ENCODE assay signal across 8 cellular contexts in the genomic region with DNA sequence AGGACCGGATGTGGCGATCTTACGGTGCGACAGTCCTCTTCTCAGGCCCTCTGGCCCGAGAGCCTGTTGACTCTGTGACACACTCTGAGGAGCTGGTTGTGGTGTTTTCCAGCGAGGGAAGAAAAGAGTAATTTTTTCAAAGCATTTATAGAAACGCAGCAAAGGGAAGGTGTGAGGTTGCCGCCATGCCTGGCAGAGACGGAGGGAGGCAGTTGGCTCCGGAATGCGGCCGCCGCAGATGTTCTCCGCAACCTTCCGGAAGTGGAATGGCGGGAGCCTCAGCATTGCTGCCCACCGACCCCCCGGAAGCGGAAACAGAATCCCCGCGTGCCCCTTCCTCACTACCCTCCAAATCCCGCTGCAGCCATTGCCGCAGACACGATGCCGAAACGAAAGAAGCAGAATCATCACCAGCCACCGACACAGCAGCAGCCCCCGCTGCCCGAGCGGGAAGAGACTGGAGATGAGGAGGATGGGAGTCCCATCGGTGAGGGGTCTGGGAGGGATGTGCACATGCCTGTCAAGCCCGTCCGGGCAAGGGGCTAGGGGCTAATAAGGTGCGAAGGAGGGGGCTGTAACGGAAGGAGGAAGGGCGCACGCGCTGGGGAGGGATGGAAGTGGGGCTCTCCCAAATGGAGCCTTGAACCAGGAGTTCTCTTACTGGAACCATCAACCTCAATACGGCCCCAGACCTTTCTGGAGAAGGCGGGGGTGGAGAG. TPM values are rescaled to one million over a fixed set of nuclear protein-coding genes. Genes with fewer than 3 reads are reported as not detected.
DNase-seq lines count a peak whose midpoint lies in the region; ATAC-seq, FAIRE-seq and TF ChIP-seq lines count a peak whose summit lies in the region.

PRR3 (plus strand) TSS at position 332 of the 719 bp plus-strand sequence; CDS start at position 382, 50 bp downstream.

- ATAC-seq in HG02623 (IDR thresholded peaks at IDR 0.05; ENCODE audit: unreplicated experiment) (peak; percentile 51), heart left ventricle (peak; percentile 83 to 88 (median 86))

- FAIRE-seq in urothelium cell line (lab: Jason Lieb, UNC) = peak; percentile 50

- peaks cover 49% of the 10 kb centered on the region for H3K79me2 ChIP-seq in SU-DHL-6 (ENCODE audit: insufficient read depth, low read length)

- H3K4me3 ChIP-seq in GM12875 (ENCODE audit: low read depth, low read length) (peak within 1 kb of the TSS; percentile 75), SU-DHL-6 (ENCODE audit: insufficient read depth, low read length, poor library complexity, severe bottlenecking) (peak within 1 kb of the TSS; percentile 81), heart left ventricle (peak within 1 kb of the TSS; percentile 73 to 99 (median 90))

- H3K27ac ChIP-seq in SU-DHL-6 (ENCODE audit: low read depth, low read length) (peak within 1 kb of the TSS; percentile 82), heart left ventricle (peak within 1 kb of the TSS; percentile 95 to 99 (median 98))

- no peak for TF ChIP-seq CTCF in GM12875 (IDR thresholded peaks at IDR 0.05; ENCODE audit: borderline replicate concordance, insufficient read depth, low read depth, low read length)
- no peak for TF ChIP-seq CTCF in SU-DHL-6 (IDR thresholded peaks at IDR 0.05; ENCODE audit: insufficient read depth, low read length, poor library complexity, severe bottlenecking)
- TF ChIP-seq CTCF in heart left ventricle (IDR thresholded peaks at IDR 0.05) = peak in 1 of 12 donors; percentile 11

- DNase-seq in NCI-H1105 (lab: John Stamatoyannopoulos, UW) (peak; percentile 85), heart left ventricle (peak; percentile 83 to 88 (median 87)), posterior vena cava (ENCODE audit: low spot score) (peak; percentile 94), urothelium cell line (ENCODE audit: low spot score) (peak; percentile 92)
- peak; percentile 77 for DNase-seq in activated naive CD8-positive, alpha-beta T cell treated with anti-CD3 and anti-CD28 coated beads, Interleukin-2, amount 50 U/mL, for 16 hours (ENCODE audit: low read depth, low spot score)

- peaks cover 3% of the 10 kb centered on the region; the same call in 1 of the 2 replicates for H4K20me1 ChIP-seq in SU-DHL-6 (ENCODE audit: low read depth, low read length)

- no peaks in the 10 kb centered on the region for H3K9me2 ChIP-seq in SU-DHL-6 (replicated peaks; ENCODE audit: insufficient read depth, low read length)

- H3K9me3 ChIP-seq in SU-DHL-6 (ENCODE audit: insufficient read depth, low read length) (no peaks in the 10 kb centered on the region), heart left ventricle (no peaks in the 10 kb centered on the region)

- WGBS in heart left ventricle, 4 donors = 0% methylated on average over 40 of the region's 40 CpGs

- peak within 1 kb of the TSS; percentile 69 for H3K4me2 ChIP-seq in SU-DHL-6 (ENCODE audit: low read depth, low read length, poor library complexity, severe bottlenecking)

- no peaks in the 10 kb centered on the region for H3K27me3 ChIP-seq in SU-DHL-6 (ENCODE audit: low read length)
- no peaks in the 10 kb centered on the region for H3K27me3 ChIP-seq in heart left ventricle

- peaks cover 13% of the 10 kb centered on the region; the same call in 1 of the 2 replicates for H3F3A ChIP-seq in SU-DHL-6 (ENCODE audit: insufficient read depth)

- intact Hi-C loops in heart left ventricle (cut with DNase I) = loop anchor here in 5 of 10 donors (1.0 to 10.0 kb wide), 8 partner anchors 14 to 168 kb away; partner anchors contain the start of genes ABCF1 (in 3 of the 5), MRPS18B (in 2 of the 5), PPP1R10 (in 2 of the 5) and TUBB (in 2 of the 5)
- intact Hi-C loops in posterior vena cava (cut with DNase I) = no loop called here

- H3K9ac ChIP-seq in SU-DHL-6 (ENCODE audit: low read length) = peak within 1 kb of the TSS; percentile 79

- H3K36me3 ChIP-seq in SU-DHL-6 (ENCODE audit: low read length) = peaks cover 16% of the 10 kb centered on the region; the same call in 1 of the 2 replicates
- H3K36me3 ChIP-seq in heart left ventricle = peaks cover 0 to 40% (median 29%) of the 10 kb centered on the region in 9 donors

- peak within 1 kb of the TSS; percentile 82 for H2AFZ ChIP-seq in SU-DHL-6 (ENCODE audit: low read depth, low read length, severe bottlenecking)

- H3K4me1 ChIP-seq in heart left ventricle = peaks cover 0 to 30% (median 17%) of the 10 kb centered on the region in 12 donors

- peak in 1 of 2 donors; percentile 27 for TF ChIP-seq POLR2A in heart left ventricle (IDR thresholded peaks at IDR 0.05)

RNA-seq across cellular contexts. Expression of gene PRR3, which starts in this region (rescaled TPM):
- total RNA-seq in heart left ventricle (1 to 10 TPM; 1.9 to 4.5 (median 2.9) TPM), posterior vena cava (1 to 10 TPM; 5.4 to 8.3 TPM)
- polyA plus RNA-seq in heart left ventricle = 1 to 10 TPM; 3.4 to 3.6 TPM

Comparison
In these comparisons a context has a peak if more than half of its experiments do, and no peak if none do; other contexts are left out.
1. Peak in every context shown above with its lines: DNase-seq, ATAC-seq, H3K4me3 ChIP-seq and H3K27ac ChIP-seq.